1 cellular context compared by ENCODE assay signal in genomic region chr18:42931501-42931900, GRCh38.
TF ChIP-seq lines count a peak whose summit lies in the region.

No MANE protein-coding gene starts in this region.

TF ChIP-seq in HepG2, 621 proteins besides CTCF, POLR2A, EP300 and RAD21 (continued from another document):
- TF ChIP-seq GRHL1 (CRISPR knock-in tag; conservative IDR thresholded peaks at IDR 0.05): no peak
- TF ChIP-seq TP53 (CRISPR knock-in tag; conservative IDR thresholded peaks at IDR 0.05): no peak
